Comparison of ENCODE assay signal across 23 cellular contexts in the genomic region with DNA sequence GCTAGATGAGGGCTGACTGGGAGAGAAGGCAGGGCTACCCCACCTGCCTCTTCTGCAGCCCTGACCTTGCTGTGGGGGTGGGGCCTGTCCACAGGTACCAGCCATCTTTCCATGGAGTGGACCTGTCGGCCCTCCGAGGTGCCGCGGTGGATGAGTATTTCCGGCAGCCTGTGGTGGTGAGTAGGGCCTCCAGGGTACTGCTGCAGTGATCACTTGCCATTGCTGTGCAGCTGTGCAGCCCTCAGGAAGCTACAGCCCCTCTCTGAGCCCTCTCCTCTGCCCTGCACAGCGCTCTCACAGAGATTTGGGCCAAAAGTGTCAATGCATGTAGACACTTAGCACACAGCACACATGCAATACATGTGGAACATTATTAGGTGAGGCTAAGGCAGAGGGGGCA. TPM values are rescaled to one million over a fixed set of nuclear protein-coding genes. Genes with fewer than 3 reads are reported as not detected.
DNase-seq lines count a peak whose midpoint lies in the region; ATAC-seq, FAIRE-seq and TF ChIP-seq lines count a peak whose summit lies in the region.
"Had no signal": no experiment of that assay in that cellular context is flagged by ENCODE, and none has a peak within 500 bp of the region (broad histone marks: within the 10 kb centered on the region; RNA-seq: fewer than 3 reads in every experiment).

No MANE protein-coding gene starts in this region.

- no peak for TF ChIP-seq CTCF in HEK293 (tag by site-specific recombination; IDR thresholded peaks at IDR 0.05)
- no peak for TF ChIP-seq CTCF in GM12878 (IDR thresholded peaks at IDR 0.05 in 2 of 3, conservative IDR thresholded peaks at IDR 0.05 in 1 of 3; ENCODE audit: control insufficient read depth in 2 of 3, extremely low read depth in 1 of 3, insufficient read depth in 1 of 3, low read depth in 3 of 3, low read length in 3 of 3)
- TF ChIP-seq CTCF in CD14-positive monocyte (IDR thresholded peaks at IDR 0.05): no peak

- no peaks in the 10 kb centered on the region for H3K79me2 ChIP-seq in GM12878 (ENCODE audit: control insufficient read depth, insufficient read depth, low read length)

- TF ChIP-seq EP300 in GM12878 (IDR thresholded peaks at IDR 0.05; ENCODE audit: borderline replicate concordance in 1 of 2, control insufficient read depth in 1 of 2, low read depth in 2 of 2, low read length in 2 of 2): no peak

- no peak overlapping the region for H3K27ac Mint-ChIP-seq in CD14-positive monocyte
- H3K27ac Mint-ChIP-seq: CD4-positive, alpha-beta T cell had no signal

- POLR2A ChIA-PET in HEK293 (lab: Yijun Ruan, JAX): interaction anchor here (0.5 kb wide), 1 partner anchor 42 kb away, joined by 4 read pairs; no protein-coding TSS in a partner anchor
- POLR2A ChIA-PET in GM12878 (lab: Charles Lee): no interaction called here

- H3K4me1 Mint-ChIP-seq in CD14-positive monocyte: no peaks in the 10 kb centered on the region
- H3K4me1 Mint-ChIP-seq: CD8-positive, alpha-beta memory T cell had no signal

- H3K27me3 ChIP-seq in H7 (ENCODE audit: control insufficient read depth, insufficient read depth, low read length) (no peaks in the 10 kb centered on the region), GM12878 (replicated peaks in 1 of 2; ENCODE audit: control insufficient read depth in 2 of 2, insufficient read depth in 2 of 2, low read length in 1 of 2) (no peaks in the 10 kb centered on the region)
- H3K27me3 ChIP-seq: BLaER1 had no signal

- no peak overlapping the region for H3K4me3 Mint-ChIP-seq in CD14-positive monocyte
- H3K4me3 Mint-ChIP-seq: CD4-positive, alpha-beta T cell; CD8-positive, alpha-beta memory T cell had no signal

- 95% methylated on average over 6 of the region's 6 CpGs for WGBS in GM12878 (ENCODE audit: insufficient coverage, insufficient replicate concordance, low lambda C conversion rate, missing lambda C conversion rate)

- H3K27me3 Mint-ChIP-seq in CD14-positive monocyte (ENCODE audit: low read depth in 3 of 3): peaks cover 0 to 3% (median 0%) of the 10 kb centered on the region in 3 donors
- H3K27me3 Mint-ChIP-seq: CD4-positive, alpha-beta T cell; CD8-positive, alpha-beta memory T cell had no signal

- H3K9me3 Mint-ChIP-seq in CD14-positive monocyte: peaks cover 0 to 2% (median 0%) of the 10 kb centered on the region in 7 donors
- H3K9me3 Mint-ChIP-seq: CD4-positive, alpha-beta T cell; CD8-positive, alpha-beta memory T cell had no signal

- TF ChIP-seq RAD21 in GM12878 (IDR thresholded peaks at IDR 0.05; ENCODE audit: insufficient read depth, low read depth, low read length): no peak

- BruUV-seq in GM12878 (replicated peaks; lab: Mats Ljungman, UMichigan): no TSS peak

- in situ Hi-C loops in GM12878 (cut with MboI): no loop called here

- CTCF ChIA-PET in HEK293 (lab: Yijun Ruan, JAX) (interaction anchor here (0.6 to 2.0 kb wide), 2 partner anchors 46 to 210 kb away, joined by 3 to 5 read pairs; no protein-coding TSS in a partner anchor), GM12878 (lab: Yijun Ruan, JAX) (interaction anchor here (0.7 kb wide), 1 partner anchor 20 kb away, joined by 4 read pairs; no protein-coding TSS in a partner anchor)

- RAD21 ChIA-PET in GM12878 (lab: Charles Lee; ENCODE audit: unreplicated experiment): interaction anchor here (1.6 kb wide), 1 partner anchor 28 kb away, joined by 5 read pairs; no protein-coding TSS in a partner anchor

- no peak overlapping the region for H3K4me2 ChIP-seq in GM12878 (ENCODE audit: control insufficient read depth, insufficient read depth)
- H3K4me2 ChIP-seq: BLaER1 had no signal

- 0 out of 2 replicates have a peak, but pooled peaks have one; percentile 3 for TF ChIP-seq POLR2A in GM12878 (IDR thresholded peaks at IDR 0.05; ENCODE audit: low read depth, low read length)

- H3K27ac ChIP-seq in HEK293 (ENCODE audit: extremely low read depth, low read depth, low read length) (no peak overlapping the region), GM12878 (ENCODE audit: control insufficient read depth, insufficient read depth) (no peak overlapping the region)
- H3K27ac ChIP-seq: BLaER1, C4-2B had no signal

- H3K9me3 ChIP-seq in HEK293 (ENCODE audit: control insufficient read depth, insufficient read depth, low read depth, low read length): no peaks in the 10 kb centered on the region
- no peaks in the 10 kb centered on the region for H3K9me3 ChIP-seq in GM12878 (replicated peaks; ENCODE audit: control insufficient read depth, insufficient read depth, low read length)
- H3K9me3 ChIP-seq: BLaER1, HAP-1 had no signal

- peaks cover 42 to 77% of the 10 kb centered on the region in 2 donors for H3K36me3 Mint-ChIP-seq in CD14-positive monocyte

- H4K20me1 ChIP-seq in GM12878 (ENCODE audit: control insufficient read depth, insufficient read depth): no peaks in the 10 kb centered on the region

- no peak overlapping the region for H2AFZ ChIP-seq in GM12878 (ENCODE audit: control insufficient read depth, low read depth, low read length)
- H2AFZ ChIP-seq: GM23248 had no signal

- H3K36me3 ChIP-seq in H7 (replicated peaks; ENCODE audit: control insufficient read depth, insufficient read depth, low read length) (peaks cover 22% of the 10 kb centered on the region), HEK293 (ENCODE audit: control insufficient read depth in 2 of 2, insufficient read depth in 1 of 2, low read length in 2 of 2) (peaks cover 0 to 84% of the 10 kb centered on the region in 2 experiments; a peak in 2 of 3 replicates), GM12878 (ENCODE audit: control insufficient read depth in 2 of 2, insufficient read depth in 2 of 2, low read length in 1 of 2) (peaks cover 12 to 51% of the 10 kb centered on the region in 2 experiments)

- no peak overlapping the region for H3K9ac ChIP-seq in GM12878 (ENCODE audit: control insufficient read depth, insufficient read depth, low read length)
- H3K9ac ChIP-seq: BLaER1, GM23248 had no signal

- ATAC-seq in GM12878 (no peak), GM21526 (IDR thresholded peaks at IDR 0.05; ENCODE audit: low FRiP score, unreplicated experiment) (no peak)

- FAIRE-seq in GM12878 (lab: Jason Lieb, UNC): no peak
- FAIRE-seq: D721Med, GM12891, GM18507, H1 had no signal

- intact Hi-C loops in GM12878 (cut with micrococcal nuclease; ENCODE audit: unreplicated experiment) (no loop called here), posterior vena cava (cut with DNase I) (loop anchor here in 1 of 2 donors (5.0 kb wide), 1 partner anchor 34 kb away; no protein-coding TSS in a partner anchor), CD14-positive monocyte (cut with micrococcal nuclease) (no loop called here)

- no peak overlapping the region for H3K4me3 ChIP-seq in H7 (ENCODE audit: insufficient read depth, low read depth, low read length)
- H3K4me3 ChIP-seq in HEK293 (ENCODE audit: low read depth, low read length): no peak overlapping the region
- H3K4me3 ChIP-seq in GM12878: no peak overlapping the region
- H3K4me3 ChIP-seq: BLaER1, GM23248, HAP-1 had no signal

- DNase-seq in H7: peak; percentile 33
- no peak for DNase-seq in GM12878 (ENCODE audit: low read depth, low spot score)
- DNase-seq in posterior vena cava (ENCODE audit: low spot score): peak; percentile 76
- no peak for DNase-seq in iPS-NIHi7 (ENCODE audit: extremely low spot score)
- no peak for DNase-seq in NCI-H1417 treated with DMSO at 0.1 percent for 48 hours (lab: John Stamatoyannopoulos, UW)
- no peak for DNase-seq in CD14-positive monocyte (ENCODE audit: low spot score)
- DNase-seq: 8988T; CD4-positive, alpha-beta T cell; DMS 273 treated with DMSO at 0.1 percent for 48 hours; DMS79; EL; GDM1; GM23248 had no signal

- SMC1A ChIA-PET in GM12878 (lab: Charles Lee; ENCODE audit: uncharacterized antibody, unreplicated experiment): interaction anchor here (0.9 kb wide), 1 partner anchor 44 kb away, joined by 3 read pairs; no protein-coding TSS in a partner anchor

- H3K4me1 ChIP-seq in HEK293 (ENCODE audit: control insufficient read depth, insufficient read depth, low read length): no peaks in the 10 kb centered on the region
- H3K4me1 ChIP-seq in GM12878 (ENCODE audit: control insufficient read depth, insufficient read depth, low read length): no peaks in the 10 kb centered on the region
- H3K4me1 ChIP-seq: BLaER1 had no signal

RNA-seq across cellular contexts. Expression of a gene that starts 11.8 kb away (rescaled TPM):
- total RNA-seq in H7 (2014; rRNA removed; shearing (Covaris generic)): 81.1 and 90.3 TPM in 2 replicates
- 26.2 and 26.3 TPM in 2 replicates for total RNA-seq in GM12878 (2013; cell fraction: nucleolus; rRNA removed)
- total RNA-seq in GM12878 (2014; rRNA removed) (33.4 and 36.4 TPM in 2 replicates), GM12878 (2014; rRNA removed; fragmentation: Illumina TruSeq; extraction: Trizol) (10.6 and 14.9 TPM in 2 replicates), GM12878 (2021) (26.5 and 28.4 TPM in 2 replicates), posterior vena cava (10 to 100 TPM; 36.0 to 40.0 TPM)
- 23.9 TPM for polyA plus RNA-seq in GM12878 (2011; ENCODE audit: low read depth)
- polyA plus RNA-seq in GM12878 (2011; rRNA removed) (10.0 and 17.2 TPM in 2 replicates), GM12878 (2014; fragmentation: Illumina TruSeq; extraction: Trizol) (1.8 and 8.1 TPM in 2 replicates), GM12878 (2014; fragmentation: Nextera tagmentation; extraction: Ambion mirVana) (1 to 10 TPM in 1 of 2 experiments, under 1 TPM in 1; 0.92 to 3.9 TPM), GM12878 (2014; rRNA removed) (31.7 and 38.9 TPM in 2 replicates), GM12878 (2016; fragmentation: Nextera tagmentation; extraction: Ambion mirVana) (10 to 100 TPM; 18.1 to 19.6 TPM), CD14-positive monocyte (10 to 100 TPM; 12.3 to 15.5 TPM)
- 34.7 and 43.9 TPM in 2 replicates for polyA plus RNA-seq in GM12878 (2011; cell fraction: cytosol; rRNA removed)
- 45.4 and 49.0 TPM in 2 replicates for polyA plus RNA-seq in GM12878 (2011; cell fraction: nucleus; rRNA removed)
- 45.0 and 45.2 TPM in 2 replicates for polyA plus RNA-seq in GM12878 (2012)
- polyA minus RNA-seq in GM12878 (2011; rRNA and poly(A)+ RNA removed): 13.9 and 31.1 TPM in 2 replicates
- 17.4 and 18.8 TPM in 2 replicates for polyA minus RNA-seq in GM12878 (2011; cell fraction: cytosol; rRNA and poly(A)+ RNA removed)
- polyA minus RNA-seq in GM12878 (2011; cell fraction: nucleus; rRNA and poly(A)+ RNA removed): 9.4 and 9.9 TPM in 2 replicates

RNA-seq across cellular contexts. Expression of a gene that starts 12.0 kb away (rescaled TPM):
- total RNA-seq in H7 (2014; rRNA removed; shearing (Covaris generic)): 58.2 and 68.3 TPM in 2 replicates
- 18.1 and 19.1 TPM in 2 replicates for total RNA-seq in GM12878 (2013; cell fraction: nucleolus; rRNA removed)
- 25.1 and 25.8 TPM in 2 replicates for total RNA-seq in GM12878 (2014; rRNA removed)
- 11.0 TPM in 2 replicates for total RNA-seq in GM12878 (2014; rRNA removed; fragmentation: Illumina TruSeq; extraction: Trizol)
- total RNA-seq in GM12878 (2021): 20.9 and 22.7 TPM in 2 replicates
- polyA plus RNA-seq in GM12878 (2011; ENCODE audit: low read depth): 11.1 TPM
- polyA plus RNA-seq in GM12878 (2011; rRNA removed): 9.6 and 10.2 TPM in 2 replicates
- 10.5 and 14.1 TPM in 2 replicates for polyA plus RNA-seq in GM12878 (2011; cell fraction: cytosol; rRNA removed)
- polyA plus RNA-seq in GM12878 (2011; cell fraction: nucleus; rRNA removed): 8.1 and 11.6 TPM in 2 replicates
- 15.7 and 16.8 TPM in 2 replicates for polyA plus RNA-seq in GM12878 (2012)
- polyA plus RNA-seq in GM12878 (2014; fragmentation: Illumina TruSeq; extraction: Trizol): 6.2 and 8.2 TPM in 2 replicates
- 1 to 10 TPM; 2.4 to 6.5 TPM for polyA plus RNA-seq in GM12878 (2014; fragmentation: Nextera tagmentation; extraction: Ambion mirVana)
- polyA plus RNA-seq in GM12878 (2014; rRNA removed): 15.9 and 17.6 TPM in 2 replicates
- polyA plus RNA-seq in GM12878 (2016; fragmentation: Nextera tagmentation; extraction: Ambion mirVana): 10 to 100 TPM; 27.4 to 27.9 TPM
- 4.8 and 6.3 TPM in 2 replicates for polyA minus RNA-seq in GM12878 (2011; rRNA and poly(A)+ RNA removed)
- polyA minus RNA-seq in GM12878 (2011; cell fraction: cytosol; rRNA and poly(A)+ RNA removed): 4.6 and 7.4 TPM in 2 replicates
- 3.3 and 6.9 TPM in 2 replicates for polyA minus RNA-seq in GM12878 (2011; cell fraction: nucleus; rRNA and poly(A)+ RNA removed)
- total RNA-seq in posterior vena cava: 10 to 100 TPM in 1 of 2 donors, 1 to 10 TPM in 1; 9.4 to 11.6 TPM
- polyA plus RNA-seq in CD14-positive monocyte: 10 to 100 TPM; 14.1 to 18.7 TPM

RNA-seq across cellular contexts. Expression of a gene that starts 44.2 kb away (rescaled TPM):
- total RNA-seq in H7 (2014; rRNA removed; shearing (Covaris generic)): 173 and 208 TPM in 2 replicates
- 250 and 253 TPM in 2 replicates for total RNA-seq in GM12878 (2013; cell fraction: nucleolus; rRNA removed)
- total RNA-seq in GM12878 (2014; rRNA removed) (82.0 and 85.3 TPM in 2 replicates), GM12878 (2014; rRNA removed; fragmentation: Illumina TruSeq; extraction: Trizol) (39.2 and 44.7 TPM in 2 replicates), GM12878 (2021) (153 and 175 TPM in 2 replicates), posterior vena cava (10 to 100 TPM; 68.2 to 68.8 TPM)
- 38.9 TPM for polyA plus RNA-seq in GM12878 (2011; ENCODE audit: low read depth)
- polyA plus RNA-seq in GM12878 (2011; rRNA removed) (25.2 and 32.1 TPM in 2 replicates), GM12878 (2014; fragmentation: Illumina TruSeq; extraction: Trizol) (34.9 and 63.5 TPM in 2 replicates), GM12878 (2014; fragmentation: Nextera tagmentation; extraction: Ambion mirVana) (10 to 100 TPM; 22.4 to 43.8 TPM), GM12878 (2014; rRNA removed) (51.2 and 76.8 TPM in 2 replicates), GM12878 (2016; fragmentation: Nextera tagmentation; extraction: Ambion mirVana) (100 to 1,000 TPM in 1 of 2 experiments, 10 to 100 TPM in 1; 88.6 to 102 TPM), CD14-positive monocyte (1 to 10 TPM; 5.1 to 7.0 TPM)
- polyA plus RNA-seq in GM12878 (2011; cell fraction: cytosol; rRNA removed): 55.8 and 68.4 TPM in 2 replicates
- 96.7 and 156 TPM in 2 replicates for polyA plus RNA-seq in GM12878 (2011; cell fraction: nucleus; rRNA removed)
- 82.5 and 85.4 TPM in 2 replicates for polyA plus RNA-seq in GM12878 (2012)
- 106 and 126 TPM in 2 replicates for polyA minus RNA-seq in GM12878 (2011; rRNA and poly(A)+ RNA removed)
- 70.4 and 77.0 TPM in 2 replicates for polyA minus RNA-seq in GM12878 (2011; cell fraction: cytosol; rRNA and poly(A)+ RNA removed)
- 49.4 and 101 TPM in 2 replicates for polyA minus RNA-seq in GM12878 (2011; cell fraction: nucleus; rRNA and poly(A)+ RNA removed)

RNA-seq across cellular contexts. Expression of a gene that starts 45.2 kb away (rescaled TPM):
- 117 and 151 TPM in 2 replicates for total RNA-seq in H7 (2014; rRNA removed; shearing (Covaris generic))
- total RNA-seq in GM12878 (2013; cell fraction: nucleolus; rRNA removed): 38.1 and 42.1 TPM in 2 replicates
- 44.0 and 56.8 TPM in 2 replicates for total RNA-seq in GM12878 (2014; rRNA removed)
- 26.8 and 30.9 TPM in 2 replicates for total RNA-seq in GM12878 (2014; rRNA removed; fragmentation: Illumina TruSeq; extraction: Trizol)
- 115 and 116 TPM in 2 replicates for total RNA-seq in GM12878 (2021)
- polyA plus RNA-seq in GM12878 (2011; ENCODE audit: low read depth): 22.4 TPM
- 17.7 and 48.6 TPM in 2 replicates for polyA plus RNA-seq in GM12878 (2011; rRNA removed)
- polyA plus RNA-seq in GM12878 (2011; cell fraction: cytosol; rRNA removed): 50.4 and 74.2 TPM in 2 replicates
- 121 and 141 TPM in 2 replicates for polyA plus RNA-seq in GM12878 (2011; cell fraction: nucleus; rRNA removed)
- polyA plus RNA-seq in GM12878 (2012): 55.3 and 65.7 TPM in 2 replicates
- polyA plus RNA-seq in GM12878 (2014; fragmentation: Illumina TruSeq; extraction: Trizol): 33.0 and 63.5 TPM in 2 replicates
- under 1 TPM; 0.45 to 0.49 TPM for polyA plus RNA-seq in GM12878 (2014; fragmentation: Nextera tagmentation; extraction: Ambion mirVana)
- polyA plus RNA-seq in GM12878 (2014; rRNA removed): 95.6 and 113 TPM in 2 replicates
- 10 to 100 TPM; 10.1 to 12.0 TPM for polyA plus RNA-seq in GM12878 (2016; fragmentation: Nextera tagmentation; extraction: Ambion mirVana)
- 35.9 and 56.0 TPM in 2 replicates for polyA minus RNA-seq in GM12878 (2011; rRNA and poly(A)+ RNA removed)
- 29.0 and 34.2 TPM in 2 replicates for polyA minus RNA-seq in GM12878 (2011; cell fraction: cytosol; rRNA and poly(A)+ RNA removed)
- polyA minus RNA-seq in GM12878 (2011; cell fraction: nucleus; rRNA and poly(A)+ RNA removed): 15.0 and 29.0 TPM in 2 replicates
- 10 to 100 TPM; 35.1 to 42.1 TPM for total RNA-seq in posterior vena cava
- polyA plus RNA-seq in CD14-positive monocyte: under 1 TPM; 0.17 to 0.29 TPM

Comparison
In these comparisons a context has a peak if more than half of its experiments do, and no peak if none do; other contexts are left out.
1. DNase-seq: peak in H7 (single experiment) and posterior vena cava (single experiment); none in GM12878 (single experiment), iPS-NIHi7 (single experiment), NCI-H1417 treated with DMSO at 0.1 percent for 48 hours (single experiment) and CD14-positive monocyte (single experiment).